In the genomic region with DNA sequence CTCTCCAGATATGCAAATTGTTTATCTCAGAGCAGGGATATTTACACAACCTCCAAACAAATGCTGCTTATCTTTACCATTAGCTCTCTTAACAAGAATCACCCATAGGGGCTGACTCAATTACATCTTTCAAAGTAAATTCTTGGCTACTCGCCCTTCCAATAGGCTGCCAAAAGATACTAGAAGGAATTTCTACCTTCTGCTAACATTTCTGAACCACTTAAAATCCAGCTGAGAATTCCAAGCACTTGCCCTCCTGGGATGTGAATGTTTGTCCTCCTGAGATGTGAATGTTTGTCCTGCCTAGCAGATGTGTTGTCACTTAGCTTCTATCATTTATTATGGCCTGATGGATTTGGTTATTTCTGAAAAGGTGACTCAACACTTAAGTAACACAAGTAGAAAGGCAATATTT, we compare ENCODE assay signal across 13 cellular contexts.
A peak's percentile ranks its signal among the peaks of the same experiment; 100 is the strongest.
DNase-seq lines count a peak whose midpoint lies in the region; ATAC-seq and TF ChIP-seq lines count a peak whose summit lies in the region.
"Had no signal": no experiment of that assay in that cellular context is flagged by ENCODE, and none has a peak within 500 bp of the region (broad histone marks: within the 10 kb centered on the region; RNA-seq: fewer than 3 reads in every experiment).

No MANE protein-coding gene starts in this region.

- in situ Hi-C loops in IMR-90 (cut with MboI; ENCODE audit: low sequenced_read_pairs): no loop called here

- no peak overlapping the region for H3K9ac ChIP-seq in IMR-90 (ENCODE audit: low read depth, low read length)

- H3K79me1 ChIP-seq in IMR-90 (ENCODE audit: low read depth in 1 of 2, low read length in 2 of 2): no peaks in the 10 kb centered on the region

- no TSS peak for BruUV-seq in IMR-90 (replicated peaks; lab: Mats Ljungman, UMichigan)

- no peak for TF ChIP-seq POLR2A in IMR-90 (IDR thresholded peaks at IDR 0.05; ENCODE audit: low read depth, low read length)

- no peak overlapping the region for H3K4me3 ChIP-seq in BJ (ENCODE audit: low read depth, low read length)
- no peak overlapping the region for H3K4me3 ChIP-seq in IMR-90 (ENCODE audit: insufficient read depth, low read depth, low read length)
- no peak overlapping the region for H3K4me3 ChIP-seq in osteoblast (ENCODE audit: insufficient read depth, low read length)
- H3K4me3 ChIP-seq: gastroesophageal sphincter, thoracic aorta had no signal

- H4K20me1 ChIP-seq in IMR-90 (ENCODE audit: insufficient read depth, low read length) (no peaks in the 10 kb centered on the region), osteoblast (ENCODE audit: insufficient read depth, low read length) (no peaks in the 10 kb centered on the region)

- no peak overlapping the region for H4K91ac ChIP-seq in IMR-90 (ENCODE audit: insufficient read depth, low read depth, low read length)

- H3K4me1 ChIP-seq in IMR-90 (ENCODE audit: control insufficient read depth, insufficient read depth, low read length) (peaks cover 11% of the 10 kb centered on the region), osteoblast (ENCODE audit: insufficient read depth, low read length) (peaks cover 25% of the 10 kb centered on the region)

- CTCF ChIA-PET in BJ (lab: Yijun Ruan, JAX): interaction anchor here (1.2 kb wide), 1 partner anchor 12 kb away, joined by 4 read pairs; no protein-coding TSS in a partner anchor
- CTCF ChIA-PET in IMR-90 (lab: Yijun Ruan, JAX): interaction anchor here (1.4 kb wide), 1 partner anchor 26 kb away, joined by 4 read pairs; no protein-coding TSS in a partner anchor

- no peak overlapping the region for H2AK9ac ChIP-seq in IMR-90 (replicated peaks; ENCODE audit: low read depth, low read length, poor library complexity)

- H3K4me2 ChIP-seq in IMR-90 (ENCODE audit: low read depth, low read length) (peak overlapping the region; percentile 7; the same call in 1 of the 2 replicates), osteoblast (ENCODE audit: insufficient read depth, low read length) (no peak overlapping the region)

- H3K14ac ChIP-seq in IMR-90 (replicated peaks; ENCODE audit: low read depth, low read length): no peak overlapping the region

- no peak overlapping the region for H3K23ac ChIP-seq in IMR-90 (ENCODE audit: low read depth, low read length)

- peaks cover 7% of the 10 kb centered on the region for H3K9me1 ChIP-seq in IMR-90 (ENCODE audit: insufficient read depth, low read length)

- DNase-seq in BJ (ENCODE audit: low read depth) (peak; percentile 55), IMR-90 (peak; percentile 79), dedifferentiated amniotic fluid mesenchymal stem cell (ENCODE audit: extremely low spot score) (peak; percentile 33), myocyte (ENCODE audit: low read depth) (peak; percentile 41), NCI-H1092 (lab: John Stamatoyannopoulos, UW) (no peak), osteoblast (ENCODE audit: insufficient read length, low spot score, missing footprints) (no peak), NCI-H1417 treated with DMSO at 0.1 percent for 48 hours (lab: John Stamatoyannopoulos, UW) (no peak)
- DNase-seq: mammary epithelial cell, MV-4-11, NCI-H526 had no signal

- H2AFZ ChIP-seq in IMR-90 (replicated peaks; ENCODE audit: low read length, poor library complexity): no peak overlapping the region
- no peak overlapping the region for H2AFZ ChIP-seq in osteoblast (ENCODE audit: low read length)

- no peaks in the 10 kb centered on the region for H3K79me2 ChIP-seq in osteoblast (ENCODE audit: insufficient read depth, low read length)

- TF ChIP-seq RAD21 in IMR-90 (IDR thresholded peaks at IDR 0.05; ENCODE audit: low read length): no peak

- no peak overlapping the region; the same call in 2 of the 3 replicates for H2BK15ac ChIP-seq in IMR-90 (ENCODE audit: low read depth, low read length)

- dilution Hi-C loops in IMR-90 (cut with HindIII; ENCODE audit: low sequenced_read_pairs, unreplicated experiment): no loop called here

- H3K9me3 ChIP-seq in IMR-90 (ENCODE audit: control insufficient read depth, insufficient read depth, low read length) (peaks cover 6% of the 10 kb centered on the region), osteoblast (ENCODE audit: low read depth, low read length) (peaks cover 4% of the 10 kb centered on the region)

- peak overlapping the region; percentile 18 for H2BK5ac ChIP-seq in IMR-90 (ENCODE audit: low read depth, low read length, poor library complexity, severe bottlenecking)

- intact Hi-C loops in IMR-90 (cut with micrococcal nuclease): loop anchor here (5.0 kb wide), 1 partner anchor 301 kb away; no protein-coding TSS in a partner anchor

- TF ChIP-seq CTCF in BJ (IDR thresholded peaks at IDR 0.05; ENCODE audit: insufficient read depth, low read depth, low read length) (no peak), IMR-90 (conservative IDR thresholded peaks at IDR 0.05; ENCODE audit: low read depth, low read length) (no peak), osteoblast (IDR thresholded peaks at IDR 0.05; ENCODE audit: extremely low read depth, low read depth, low read length) (no peak)

- H3K36me3 ChIP-seq in BJ (ENCODE audit: control insufficient read depth, insufficient read depth, low read length) (no peaks in the 10 kb centered on the region), IMR-90 (ENCODE audit: control insufficient read depth, insufficient read depth, low read length) (no peaks in the 10 kb centered on the region), osteoblast (ENCODE audit: insufficient read depth, low read length) (no peaks in the 10 kb centered on the region)
- H3K36me3 ChIP-seq: gastroesophageal sphincter, thoracic aorta had no signal

- no peak overlapping the region for H4K8ac ChIP-seq in IMR-90 (ENCODE audit: low read depth in 2 of 2, low read length in 2 of 2)

- POLR2A ChIA-PET in BJ (lab: Charles Lee): no interaction called here
- POLR2A ChIA-PET in IMR-90 (lab: Charles Lee; ENCODE audit: unreplicated experiment): interaction anchor here (0.6 kb wide), 1 partner anchor 383 kb away, joined by 5 read pairs; no protein-coding TSS in a partner anchor

- no peak overlapping the region for H3K56ac ChIP-seq in IMR-90 (ENCODE audit: extremely low read depth, insufficient read depth, low read length)

- WGBS in IMR-90 (ENCODE audit: extremely low coverage in 2 of 2, insufficient read length in 1 of 2), 2 experiments: no CpG with 5 or more reads among the region's 1 CpG

- no peak overlapping the region for H2BK20ac ChIP-seq in IMR-90 (ENCODE audit: low read depth, low read length)

- 0 out of 2 replicates have a peak overlapping the region, but pooled peaks have one; percentile 15 for H2BK120ac ChIP-seq in IMR-90 (ENCODE audit: low read depth, low read length)

- no peak overlapping the region for H3K4ac ChIP-seq in IMR-90 (ENCODE audit: low read depth, low read length)

- no peaks in the 10 kb centered on the region for H3K27me3 ChIP-seq in BJ (ENCODE audit: control insufficient read depth, insufficient read depth, low read length)
- H3K27me3 ChIP-seq in IMR-90 (ENCODE audit: control insufficient read depth, insufficient read depth, low read length): no peaks in the 10 kb centered on the region
- no peaks in the 10 kb centered on the region for H3K27me3 ChIP-seq in osteoblast (ENCODE audit: insufficient read depth, low read length)
- H3K27me3 ChIP-seq: gastroesophageal sphincter had no signal

- H2AK5ac ChIP-seq in IMR-90 (ENCODE audit: low read depth, low read length): no peak overlapping the region

- H3K27ac ChIP-seq in IMR-90 (ENCODE audit: insufficient read depth, low read length) (no peak overlapping the region), osteoblast (ENCODE audit: low read depth, low read length) (no peak overlapping the region)
- H3K27ac ChIP-seq: gastroesophageal sphincter had no signal

- no peak overlapping the region for H4K5ac ChIP-seq in IMR-90 (ENCODE audit: low read depth, low read length)

- no peak overlapping the region for H3K18ac ChIP-seq in IMR-90 (ENCODE audit: low read depth, low read length)

- ATAC-seq in IMR-90 (ENCODE audit: low read depth) (peak; percentile 73), HG03342 (IDR thresholded peaks at IDR 0.05; ENCODE audit: unreplicated experiment) (no peak)
- ATAC-seq: gastroesophageal sphincter had no signal

TF ChIP-seq in IMR-90, 13 proteins besides CTCF, POLR2A, EP300 and RAD21:
- 0 out of 2 replicates have a peak, but pooled peaks have one; percentile 14 for TF ChIP-seq CEBPB (IDR thresholded peaks at IDR 0.05; ENCODE audit: low read depth, low read length)
- TF ChIP-seq RFX5 (IDR thresholded peaks at IDR 0.05; ENCODE audit: low read depth, low read length): no peak

Comparison
In these comparisons a context has a peak if more than half of its experiments do, and no peak if none do; other contexts are left out.
1. DNase-seq: peak in BJ (single experiment), IMR-90 (single experiment), dedifferentiated amniotic fluid mesenchymal stem cell (single experiment) and myocyte (single experiment); none in NCI-H1092 (single experiment), osteoblast (single experiment) and NCI-H1417 treated with DMSO at 0.1 percent for 48 hours (single experiment).